Comparison of ENCODE assay signal across 19 cellular contexts in the genomic region with DNA sequence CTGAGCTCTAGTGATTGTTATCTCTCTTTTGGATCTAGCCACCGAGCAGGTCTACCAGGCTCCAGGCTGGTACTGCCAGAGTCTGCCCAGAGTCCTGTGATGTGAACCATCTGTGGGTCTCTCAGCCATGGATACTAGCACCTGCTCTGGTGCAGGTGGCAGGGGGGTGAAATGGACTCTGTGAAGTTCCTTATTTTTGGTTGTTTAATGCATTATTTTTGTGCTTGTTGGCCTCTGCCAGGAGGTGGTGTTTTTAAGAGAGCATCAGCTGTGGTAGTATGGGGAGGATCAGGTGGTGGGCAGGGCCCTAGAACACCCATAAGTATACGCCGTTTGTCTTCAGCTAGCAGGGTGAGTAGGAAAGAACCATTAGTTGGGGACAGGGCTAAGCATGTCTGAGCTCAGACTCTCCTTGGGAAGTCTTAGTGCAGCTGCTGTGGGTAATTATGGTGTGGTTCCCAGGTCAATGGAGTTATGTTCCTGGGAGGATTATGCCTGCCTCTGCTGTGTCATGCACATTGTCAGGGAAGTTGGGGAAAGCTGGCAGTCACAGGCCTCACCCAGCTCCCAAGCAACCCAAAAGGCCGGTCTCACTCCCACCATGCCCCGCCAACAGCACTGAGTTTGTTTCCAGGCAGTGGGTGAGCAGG.
DNase-seq lines count a peak whose midpoint lies in the region; ATAC-seq, FAIRE-seq and TF ChIP-seq lines count a peak whose summit lies in the region.
"Had no signal": no experiment of that assay in that cellular context is flagged by ENCODE, and none has a peak within 500 bp of the region (broad histone marks: within the 10 kb centered on the region; RNA-seq: fewer than 3 reads in every experiment).

No MANE protein-coding gene starts in this region.

- no peak for DNase-seq in stimulated activated naive CD8-positive, alpha-beta T cell treated with anti-CD3 and anti-CD28 coated beads, Interleukin-15, amount 100 ng/mL, for 72 hours
- DNase-seq in stimulated activated naive CD8-positive, alpha-beta T cell treated with anti-CD3 and anti-CD28 coated beads, Interleukin-15, Interleukin-2, amounts not matched to agents 100 U/mL and 50 U/mL, for 24 hours: no peak
- DNase-seq in MM.1S (peak; percentile 56), WERI-Rb-1 (peak; percentile 51), urothelium cell line (ENCODE audit: low spot score) (no peak)
- no peak for DNase-seq in NK-92 treated with Interleukin-12 subunit alpha and Interleukin-12 subunit beta, amount 100 ng/mL, for 24 hours (lab: John Stamatoyannopoulos, UW)
- no peak for DNase-seq in activated naive CD4-positive, alpha-beta T cell treated with anti-CD3 and anti-CD28 coated beads, Interleukin-2, amount 50 U/mL, for 16 hours
- DNase-seq: BE2C, DND-41, GOT3, NCI-H1092 treated with DMSO at 0.1 percent for 48 hours, NCI-H2029 treated with DMSO at 0.1 percent for 48 hours, NCI-H69, Peyer's patch had no signal

- H3K27me3 Mint-ChIP-seq in stimulated activated naive CD8-positive, alpha-beta T cell treated with anti-CD3 and anti-CD28 coated beads, Interleukin-15, amount 100 ng/mL, for 72 hours: peaks cover 22% of the 10 kb centered on the region

- FAIRE-seq in urothelium cell line (lab: Jason Lieb, UNC): peak; percentile 5
- FAIRE-seq: GM12892 had no signal

- H2AFZ ChIP-seq in MM.1S (ENCODE audit: low read length): peak overlapping the region; percentile 28

- H3K4me1 Mint-ChIP-seq in stimulated activated naive CD8-positive, alpha-beta T cell treated with anti-CD3 and anti-CD28 coated beads, Interleukin-15, amount 100 ng/mL, for 72 hours: no peaks in the 10 kb centered on the region

- H3K27ac ChIP-seq in MM.1S (ENCODE audit: low read length) (peak overlapping the region; percentile 63; the same call in 1 of the 2 replicates), WERI-Rb-1 (peak overlapping the region; percentile 36; the same call in 1 of the 2 replicates)
- H3K27ac ChIP-seq: Peyer's patch had no signal

- H3K9me3 ChIP-seq in MM.1S (replicated peaks; ENCODE audit: insufficient read depth, low read length) (no peaks in the 10 kb centered on the region), WERI-Rb-1 (ENCODE audit: severe bottlenecking) (no peaks in the 10 kb centered on the region)
- H3K9me3 ChIP-seq: BE2C, Peyer's patch had no signal

- TF ChIP-seq CTCF in MM.1S (IDR thresholded peaks at IDR 0.05; ENCODE audit: low read length): 0 out of 2 replicates have a peak, but pooled peaks have one; percentile 12
- TF ChIP-seq CTCF in WERI-Rb-1 (IDR thresholded peaks at IDR 0.05; ENCODE audit: low read depth, low read length): no peak

- H3K79me2 ChIP-seq in MM.1S (ENCODE audit: low read length): no peaks in the 10 kb centered on the region

- H3K9me3 Mint-ChIP-seq in stimulated activated naive CD8-positive, alpha-beta T cell treated with anti-CD3 and anti-CD28 coated beads, Interleukin-15, amount 100 ng/mL, for 72 hours: peaks cover 0 to 4% of the 10 kb centered on the region in 2 donors
- H3K9me3 Mint-ChIP-seq: T-helper 1 cell treated with Interleukin-12 subunit alpha and Interleukin-12 subunit beta and Interleukin-4 antibody, amounts not matched to agents 30 μg/mL and 1 μg/mL, for 36 hours had no signal

- H3K27ac Mint-ChIP-seq in stimulated activated naive CD8-positive, alpha-beta T cell treated with anti-CD3 and anti-CD28 coated beads, Interleukin-15, amount 100 ng/mL, for 72 hours: no peak overlapping the region
- H3K27ac Mint-ChIP-seq: T-helper 1 cell treated with Interleukin-12 subunit alpha and Interleukin-12 subunit beta and Interleukin-4 antibody, amounts not matched to agents 30 μg/mL and 1 μg/mL, for 36 hours had no signal

- H3K4me3 ChIP-seq in MM.1S (ENCODE audit: low read length) (no peak overlapping the region), WERI-Rb-1 (ENCODE audit: low read depth, low read length) (no peak overlapping the region)
- H3K4me3 ChIP-seq: Peyer's patch had no signal

- H3K4me3 Mint-ChIP-seq in stimulated activated naive CD8-positive, alpha-beta T cell treated with anti-CD3 and anti-CD28 coated beads, Interleukin-15, amount 100 ng/mL, for 72 hours: no peak overlapping the region
- H3K4me3 Mint-ChIP-seq: T-helper 1 cell treated with Interleukin-12 subunit alpha and Interleukin-12 subunit beta and Interleukin-4 antibody, amounts not matched to agents 30 μg/mL and 1 μg/mL, for 36 hours had no signal

- no peak overlapping the region; the same call in 1 of the 2 replicates for H3K9ac ChIP-seq in MM.1S (ENCODE audit: low read length)

- no peaks in the 10 kb centered on the region for H3K9me2 ChIP-seq in MM.1S (replicated peaks; ENCODE audit: insufficient read depth, low read length)

- H3K36me3 ChIP-seq in MM.1S (replicated peaks; ENCODE audit: insufficient read depth, low read length) (no peaks in the 10 kb centered on the region), WERI-Rb-1 (no peaks in the 10 kb centered on the region)
- H3K36me3 ChIP-seq: BE2C, Peyer's patch had no signal

- H4K20me1 ChIP-seq in MM.1S (ENCODE audit: insufficient read depth, low read length): no peaks in the 10 kb centered on the region

- H3F3A ChIP-seq in MM.1S (ENCODE audit: insufficient read depth, low read length): peaks cover 29% of the 10 kb centered on the region

- no peaks in the 10 kb centered on the region for H3K27me3 ChIP-seq in MM.1S (replicated peaks; ENCODE audit: insufficient read depth, low read length)
- no peaks in the 10 kb centered on the region for H3K27me3 ChIP-seq in WERI-Rb-1 (ENCODE audit: insufficient read depth, low read depth, severe bottlenecking)
- H3K27me3 ChIP-seq: BE2C, Peyer's patch had no signal

- ATAC-seq in stimulated activated naive CD8-positive, alpha-beta T cell treated with anti-CD3 and anti-CD28 coated beads, Interleukin-15, amount 100 ng/mL, for 72 hours: peak; percentile 20
- ATAC-seq in stimulated activated naive CD8-positive, alpha-beta T cell treated with anti-CD3 and anti-CD28 coated beads, Interleukin-15, Interleukin-2, amounts not matched to agents 100 U/mL and 50 U/mL, for 24 hours: no peak
- ATAC-seq in HG02973 (IDR thresholded peaks at IDR 0.05; ENCODE audit: unreplicated experiment): no peak
- ATAC-seq: HCT116, Right ventricle myocardium inferior had no signal

- H3K4me1 ChIP-seq in MM.1S (ENCODE audit: low read length): peaks cover 61% of the 10 kb centered on the region
- H3K4me1 ChIP-seq: BE2C, Peyer's patch had no signal

- H3K4me2 ChIP-seq in MM.1S (ENCODE audit: low read depth, low read length): peak overlapping the region; percentile 21; the same call in 1 of the 2 replicates

Comparison
In these comparisons a context has a peak if more than half of its experiments do, and no peak if none do; other contexts are left out.
1. DNase-seq: peak in MM.1S (single experiment) and WERI-Rb-1 (single experiment); none in stimulated activated naive CD8-positive, alpha-beta T cell treated with anti-CD3 and anti-CD28 coated beads, Interleukin-15, amount 100 ng/mL, for 72 hours (0 of 2), stimulated activated naive CD8-positive, alpha-beta T cell treated with anti-CD3 and anti-CD28 coated beads, Interleukin-15, Interleukin-2, amounts not matched to agents 100 U/mL and 50 U/mL, for 24 hours (single experiment), urothelium cell line (single experiment), NK-92 treated with Interleukin-12 subunit alpha and Interleukin-12 subunit beta, amount 100 ng/mL, for 24 hours (single experiment) and activated naive CD4-positive, alpha-beta T cell treated with anti-CD3 and anti-CD28 coated beads, Interleukin-2, amount 50 U/mL, for 16 hours (single experiment).